20 cellular contexts compared by ENCODE assay signal in genomic region chr1:209183195-209183594, GRCh38.
DNase-seq lines count a peak whose midpoint lies in the region; ATAC-seq, FAIRE-seq and TF ChIP-seq lines count a peak whose summit lies in the region.
"Had no signal": no experiment of that assay in that cellular context is flagged by ENCODE, and none has a peak within 500 bp of the region (broad histone marks: within the 10 kb centered on the region; RNA-seq: fewer than 3 reads in every experiment).

No MANE protein-coding gene starts in this region.

- H3K27me3 ChIP-seq in bronchial epithelial cell (ENCODE audit: control insufficient read depth, insufficient read depth, low read length) (no peaks in the 10 kb centered on the region), GM23248 (replicated peaks; ENCODE audit: insufficient read depth) (no peaks in the 10 kb centered on the region)
- H3K27me3 ChIP-seq: BLaER1 treated with 17β-estradiol and CSF1 and Interleukin-3, amounts not matched to agents 10 nM and 100 nM had no signal

- TF ChIP-seq CTCF in HEK293 (tag by site-specific recombination; IDR thresholded peaks at IDR 0.05): no peak
- no peak for TF ChIP-seq CTCF in bronchial epithelial cell (IDR thresholded peaks at IDR 0.05; ENCODE audit: insufficient read depth, low read length, severe bottlenecking)

- WGBS in GM23248 (ENCODE audit: low coverage in 1 of 2, low lambda C conversion rate in 2 of 2, missing lambda C conversion rate in 2 of 2), 2 experiments: 14 to 21% methylated on average over 1 of the region's 1 CpG

- no peaks in the 10 kb centered on the region for H4K20me1 ChIP-seq in GM23248 (ENCODE audit: insufficient read depth)
- H4K20me1 ChIP-seq: BLaER1 treated with 17β-estradiol and CSF1 and Interleukin-3, amounts not matched to agents 10 nM and 100 nM had no signal

- H3K27ac ChIP-seq in HEK293 (ENCODE audit: extremely low read depth, low read depth, low read length) (no peak overlapping the region), GM23248 (no peak overlapping the region)
- H3K27ac ChIP-seq: 22Rv1; A549; BLaER1 treated with 17β-estradiol and CSF1 and Interleukin-3, amounts not matched to agents 10 nM and 100 nM; C4-2B had no signal

- DNase-seq in DMS53 (lab: John Stamatoyannopoulos, UW) (peak; percentile 9), DMS53 treated with DMSO at 0.1 percent for 48 hours (lab: John Stamatoyannopoulos, UW; ENCODE audit: unreplicated experiment) (no peak), bronchial epithelial cell (ENCODE audit: low read depth) (no peak), GM23248 (no peak)
- DNase-seq: AML-193; Caco-2; Calu3; CD4-positive, alpha-beta T cell; CD8-positive, alpha-beta T cell; DMS79 treated with DMSO at 0.1 percent for 48 hours; GF-D8 had no signal

- H3K9me2 ChIP-seq in GM23248 (ENCODE audit: insufficient read depth): no peaks in the 10 kb centered on the region

- no peak overlapping the region for H3K4me3 ChIP-seq in HEK293 (ENCODE audit: low read depth, low read length)
- H3K4me3 ChIP-seq in bronchial epithelial cell (ENCODE audit: low read depth, low read length): no peak overlapping the region
- H3K4me3 ChIP-seq in GM23248: no peak overlapping the region
- H3K4me3 ChIP-seq: A549; BLaER1 treated with 17β-estradiol and CSF1 and Interleukin-3, amounts not matched to agents 10 nM and 100 nM had no signal

- no peak overlapping the region for H3K4me2 ChIP-seq in GM23248 (ENCODE audit: unreplicated experiment)
- H3K4me2 ChIP-seq: A549; BLaER1 treated with 17β-estradiol and CSF1 and Interleukin-3, amounts not matched to agents 10 nM and 100 nM had no signal

- H3K79me2 ChIP-seq in GM23248 (ENCODE audit: insufficient read depth): no peaks in the 10 kb centered on the region

- ATAC-seq in HG02642 (IDR thresholded peaks at IDR 0.05; ENCODE audit: poor library complexity, unreplicated experiment): no peak
- ATAC-seq: A549; CD8-positive, alpha-beta T cell had no signal

- peak; percentile 58 for FAIRE-seq in bronchial epithelial cell (lab: Jason Lieb, UNC)
- FAIRE-seq: A549, D721Med, G401.6, GM12891 had no signal

- H3K4me1 ChIP-seq in HEK293 (ENCODE audit: control insufficient read depth, insufficient read depth, low read length) (no peaks in the 10 kb centered on the region), GM23248 (ENCODE audit: insufficient read depth) (no peaks in the 10 kb centered on the region)
- H3K4me1 ChIP-seq: A549, Caco-2 had no signal

- POLR2A ChIA-PET in HEK293 (lab: Yijun Ruan, JAX): no interaction called here

- H3K9me3 ChIP-seq in HEK293 (ENCODE audit: control insufficient read depth, insufficient read depth, low read depth, low read length) (no peaks in the 10 kb centered on the region), GM23248 (ENCODE audit: low read depth) (no peaks in the 10 kb centered on the region)

- H2AFZ ChIP-seq in GM23248: no peak overlapping the region

- no peak overlapping the region for H3K9ac ChIP-seq in GM23248
- H3K9ac ChIP-seq: BLaER1 treated with 17β-estradiol and CSF1 and Interleukin-3, amounts not matched to agents 10 nM and 100 nM had no signal

- in situ Hi-C loops in GM23248 (cut with MboI): no loop called here

- H3F3A ChIP-seq in GM23248 (ENCODE audit: insufficient read depth): no peaks in the 10 kb centered on the region

- H3K36me3 ChIP-seq in HEK293 (ENCODE audit: control insufficient read depth in 2 of 2, insufficient read depth in 1 of 2, low read length in 2 of 2) (no peaks in the 10 kb centered on the region), bronchial epithelial cell (ENCODE audit: control insufficient read depth, insufficient read depth, low read length) (no peaks in the 10 kb centered on the region), GM23248 (ENCODE audit: low read depth) (no peaks in the 10 kb centered on the region)
- H3K36me3 ChIP-seq: BLaER1 treated with 17β-estradiol and CSF1 and Interleukin-3, amounts not matched to agents 10 nM and 100 nM had no signal

- CTCF ChIA-PET in HEK293 (lab: Yijun Ruan, JAX): interaction anchor here (0.6 kb wide), 2 partner anchors 77 to 538 kb away, joined by 3 to 4 read pairs; no protein-coding TSS in a partner anchor

TF ChIP-seq in HEK293, 187 proteins besides CTCF, POLR2A, EP300 and RAD21:
- TF ChIP-seq ZNF560 (tag by site-specific recombination; IDR thresholded peaks at IDR 0.05; ENCODE audit: borderline replicate concordance) (no peak), SP7 (tag by site-specific recombination; IDR thresholded peaks at IDR 0.05) (no peak), ZNF600 (tag by site-specific recombination; IDR thresholded peaks at IDR 0.05) (no peak), SETDB1 (IDR thresholded peaks at IDR 0.05; ENCODE audit: insufficient read length, low read length) (peak; percentile 53)
